ENCODE assay signal across 8 cellular contexts in genomic region chr3:157088506-157089454, GRCh38.
DNase-seq lines count a peak whose midpoint lies in the region; ATAC-seq, FAIRE-seq and TF ChIP-seq lines count a peak whose summit lies in the region.

No MANE protein-coding gene starts in this region.

- H3K36me3 Mint-ChIP-seq in T-helper 1 cell treated with Interleukin-12 subunit alpha and Interleukin-12 subunit beta and Interleukin-4 antibody, amounts not matched to agents 30 μg/mL and 1 μg/mL, for 36 hours (ENCODE audit: low read depth): peaks cover 2% of the 10 kb centered on the region

- peak overlapping the region; percentile 94 for H3K27ac Mint-ChIP-seq in T-helper 1 cell treated with Interleukin-12 subunit alpha and Interleukin-12 subunit beta and Interleukin-4 antibody, amounts not matched to agents 30 μg/mL and 1 μg/mL, for 36 hours

- no peaks in the 10 kb centered on the region for H3K9me3 Mint-ChIP-seq in T-helper 1 cell treated with Interleukin-12 subunit alpha and Interleukin-12 subunit beta and Interleukin-4 antibody, amounts not matched to agents 30 μg/mL and 1 μg/mL, for 36 hours

- peak overlapping the region; percentile 54 to 58 for H3K4me3 ChIP-seq in cardiac fibroblast (replicated peaks in 1 of 2; ENCODE audit: low read depth in 2 of 2, low read length in 2 of 2)
- peak overlapping the region; percentile 65 to 69 for H3K4me3 ChIP-seq in kidney (ENCODE audit: low read length in 2 of 2)

- no peak for FAIRE-seq in kidney (lab: Jason Lieb, UNC)

- peaks cover 69% of the 10 kb centered on the region for H3K4me1 Mint-ChIP-seq in T-helper 1 cell treated with Interleukin-12 subunit alpha and Interleukin-12 subunit beta and Interleukin-4 antibody, amounts not matched to agents 30 μg/mL and 1 μg/mL, for 36 hours (ENCODE audit: low read depth)

- no peaks in the 10 kb centered on the region for H3K36me3 ChIP-seq in kidney (ENCODE audit: control insufficient read depth in 1 of 2, insufficient read depth in 2 of 2, low read length in 2 of 2)

- ATAC-seq in GM18867 (IDR thresholded peaks at IDR 0.05; ENCODE audit: unreplicated experiment) (peak; percentile 72), HG03095 (IDR thresholded peaks at IDR 0.05; ENCODE audit: unreplicated experiment) (peak; percentile 70)

- DNase-seq in cardiac fibroblast (ENCODE audit: low read depth in 2 of 2) (peak; percentile 94 to 98), kidney (peak; percentile 99), NCI-H2196 (lab: John Stamatoyannopoulos, UW; ENCODE audit: unreplicated experiment) (no peak), NCI-H2227 treated with DMSO at 0.1 percent for 48 hours (lab: John Stamatoyannopoulos, UW) (no peak)
- DNase-seq in stimulated activated CD4-positive, alpha-beta T cell treated with anti-CD3 and anti-CD28 coated beads, Interleukin-1b, Interleukin-23, amount 100 ng/mL, for 24 hours (ENCODE audit: low read depth in 4 of 4, low spot score in 1 of 4): peak; percentile 77 to 92 (median 86)

- H3K9me3 ChIP-seq in kidney (ENCODE audit: control insufficient read depth in 1 of 2, low read length in 2 of 2): no peaks in the 10 kb centered on the region

- peak; percentile 13 for TF ChIP-seq CTCF in cardiac fibroblast (IDR thresholded peaks at IDR 0.05; ENCODE audit: low read depth, low read length)
- TF ChIP-seq CTCF in kidney (IDR thresholded peaks at IDR 0.05; ENCODE audit: borderline replicate concordance, extremely low read depth, insufficient read depth): peak; percentile 6

- peaks cover 19 to 20% of the 10 kb centered on the region in 2 donors for H3K4me1 ChIP-seq in kidney (ENCODE audit: control insufficient read depth in 1 of 2, insufficient read depth in 1 of 2, low read depth in 1 of 2, low read length in 2 of 2)

- H3K27me3 Mint-ChIP-seq in T-helper 1 cell treated with Interleukin-12 subunit alpha and Interleukin-12 subunit beta and Interleukin-4 antibody, amounts not matched to agents 30 μg/mL and 1 μg/mL, for 36 hours (ENCODE audit: low read depth): no peaks in the 10 kb centered on the region

- H3K27ac ChIP-seq in kidney (ENCODE audit: low read depth in 2 of 2, low read length in 2 of 2): peak overlapping the region; percentile 100

- intact Hi-C loops in kidney (cut with DNase I): loop anchor here (10.0 kb wide), 1 partner anchor 46 kb away; no protein-coding TSS in a partner anchor

- H3K4me3 Mint-ChIP-seq in T-helper 1 cell treated with Interleukin-12 subunit alpha and Interleukin-12 subunit beta and Interleukin-4 antibody, amounts not matched to agents 30 μg/mL and 1 μg/mL, for 36 hours: peak overlapping the region; percentile 85

- H3K9ac ChIP-seq in kidney (ENCODE audit: low read length in 2 of 2): peak overlapping the region; percentile 82 to 93

Comparison
In these comparisons a context has a peak if more than half of its experiments do, and no peak if none do; other contexts are left out.
1. DNase-seq: peak in cardiac fibroblast (2 of 2), kidney (single experiment) and stimulated activated CD4-positive, alpha-beta T cell treated with anti-CD3 and anti-CD28 coated beads, Interleukin-1b, Interleukin-23, amount 100 ng/mL, for 24 hours (4 of 4); none in NCI-H2196 (single experiment) and NCI-H2227 treated with DMSO at 0.1 percent for 48 hours (single experiment).